ENCODE assay signal across 16 cellular contexts in genomic region chr1:19421365-19421764, GRCh38.
A peak's percentile ranks its signal among the peaks of the same experiment; 100 is the strongest.
DNase-seq lines count a peak whose midpoint lies in the region; ATAC-seq and TF ChIP-seq lines count a peak whose summit lies in the region.
"Had no signal": no experiment of that assay in that cellular context is flagged by ENCODE, and none has a peak within 500 bp of the region (broad histone marks: within the 10 kb centered on the region; RNA-seq: fewer than 3 reads in every experiment).

No MANE protein-coding gene starts in this region.

- H3K27ac ChIP-seq in lower lobe of right lung (peak overlapping the region; percentile 18), stomach (peak overlapping the region in 4 of 5 donors; percentile 5 to 90 (median 86)), hepatocyte (no peak overlapping the region)
- H3K27ac ChIP-seq: A549, epithelial cell of prostate had no signal

- H4K20me1 ChIP-seq in hepatocyte (ENCODE audit: insufficient read depth, poor library complexity, severe bottlenecking): peaks cover 46% of the 10 kb centered on the region

- peaks cover 93% of the 10 kb centered on the region for H3K79me2 ChIP-seq in hepatocyte

- H2AFZ ChIP-seq in hepatocyte: no peak overlapping the region

- 44 to 71% (median 65%) methylated on average over 4 of the region's 4 CpGs for WGBS in stomach, 5 donors
- 86% methylated on average over 4 of the region's 4 CpGs for WGBS in hepatocyte (ENCODE audit: low lambda C conversion rate, missing lambda C conversion rate)

- H3K9me3 Mint-ChIP-seq in activated T-cell treated with anti-CD3 and anti-CD28 coated beads, Interleukin-2, amount 50 U/mL, for 72 hours: no peaks in the 10 kb centered on the region
- no peaks in the 10 kb centered on the region for H3K9me3 Mint-ChIP-seq in activated T-cell treated with anti-CD3 and anti-CD28 coated beads, Interleukin-2, amount 50 U/mL, for 4 hours
- H3K9me3 Mint-ChIP-seq in activated T-helper 2 cell treated with anti-CD3 and anti-CD28 coated beads, Interferon-gamma antibody, Interleukin-2, Interleukin-4, amounts not matched to agents 10 μg/mL and 5 μg/mL and 100 μg/mL, durations not matched to agents 14 hours and 24 hours and 36 hours: no peaks in the 10 kb centered on the region

- peak overlapping the region; percentile 83 for H3K27ac Mint-ChIP-seq in activated T-cell treated with anti-CD3 and anti-CD28 coated beads, Interleukin-2, amount 50 U/mL, for 72 hours
- peak overlapping the region; percentile 18 for H3K27ac Mint-ChIP-seq in activated T-helper 2 cell treated with anti-CD3 and anti-CD28 coated beads, Interferon-gamma antibody, Interleukin-2, Interleukin-4, amounts not matched to agents 10 μg/mL and 5 μg/mL and 100 μg/mL, durations not matched to agents 14 hours and 24 hours and 36 hours

- no peaks in the 10 kb centered on the region for H3K27me3 Mint-ChIP-seq in activated T-cell treated with anti-CD3 and anti-CD28 coated beads, Interleukin-2, amount 50 U/mL, for 72 hours (ENCODE audit: low read depth)
- H3K27me3 Mint-ChIP-seq in activated T-cell treated with anti-CD3 and anti-CD28 coated beads, Interleukin-2, amount 50 U/mL, for 4 hours (ENCODE audit: low read depth): no peaks in the 10 kb centered on the region
- no peaks in the 10 kb centered on the region for H3K27me3 Mint-ChIP-seq in activated T-helper 2 cell treated with anti-CD3 and anti-CD28 coated beads, Interferon-gamma antibody, Interleukin-2, Interleukin-4, amounts not matched to agents 10 μg/mL and 5 μg/mL and 100 μg/mL, durations not matched to agents 14 hours and 24 hours and 36 hours (ENCODE audit: low read depth)

- TF ChIP-seq CTCF in lower lobe of right lung (IDR thresholded peaks at IDR 0.05) (no peak), stomach (IDR thresholded peaks at IDR 0.05) (no peak), hepatocyte (IDR thresholded peaks at IDR 0.05; ENCODE audit: poor library complexity) (no peak)

- H3K9me2 ChIP-seq in hepatocyte (replicated peaks; ENCODE audit: insufficient read depth): no peaks in the 10 kb centered on the region

- no peak overlapping the region for H3K4me3 Mint-ChIP-seq in activated T-cell treated with anti-CD3 and anti-CD28 coated beads, Interleukin-2, amount 50 U/mL, for 72 hours
- H3K4me3 Mint-ChIP-seq in activated T-cell treated with anti-CD3 and anti-CD28 coated beads, Interleukin-2, amount 50 U/mL, for 4 hours: no peak overlapping the region
- no peak overlapping the region for H3K4me3 Mint-ChIP-seq in activated T-helper 2 cell treated with anti-CD3 and anti-CD28 coated beads, Interferon-gamma antibody, Interleukin-2, Interleukin-4, amounts not matched to agents 10 μg/mL and 5 μg/mL and 100 μg/mL, durations not matched to agents 14 hours and 24 hours and 36 hours (ENCODE audit: low read depth)

- H3K27me3 ChIP-seq in lower lobe of right lung (ENCODE audit: low read depth) (no peaks in the 10 kb centered on the region), stomach (no peaks in the 10 kb centered on the region), hepatocyte (no peaks in the 10 kb centered on the region)
- H3K27me3 ChIP-seq: heart left ventricle had no signal

- intact Hi-C loops in activated T-helper 2 cell treated with anti-CD3 and anti-CD28 coated beads, Interferon-gamma antibody, Interleukin-2, Interleukin-4, amounts not matched to agents 10 μg/mL and 5 μg/mL and 100 μg/mL, durations not matched to agents 14 hours and 24 hours and 36 hours (cut with micrococcal nuclease): no loop called here
- intact Hi-C loops in lower lobe of right lung (cut with DNase I): no loop called here
- intact Hi-C loops in stomach (cut with DNase I; ENCODE audit: low total_unique reads): no loop called here

- H3K4me2 ChIP-seq in hepatocyte: no peak overlapping the region
- H3K4me2 ChIP-seq: A549 had no signal

- peaks cover 3 to 13% of the 10 kb centered on the region in 2 donors for H3K36me3 Mint-ChIP-seq in activated T-cell treated with anti-CD3 and anti-CD28 coated beads, Interleukin-2, amount 50 U/mL, for 72 hours (ENCODE audit: insufficient read depth in 2 of 2)
- peaks cover 23% of the 10 kb centered on the region for H3K36me3 Mint-ChIP-seq in activated T-cell treated with anti-CD3 and anti-CD28 coated beads, Interleukin-2, amount 50 U/mL, for 4 hours (ENCODE audit: insufficient read depth)
- peaks cover 28% of the 10 kb centered on the region for H3K36me3 Mint-ChIP-seq in activated T-helper 2 cell treated with anti-CD3 and anti-CD28 coated beads, Interferon-gamma antibody, Interleukin-2, Interleukin-4, amounts not matched to agents 10 μg/mL and 5 μg/mL and 100 μg/mL, durations not matched to agents 14 hours and 24 hours and 36 hours (ENCODE audit: low read depth)

- ATAC-seq in activated T-cell treated with anti-CD3 and anti-CD28 coated beads, Interleukin-2, amount 50 U/mL, for 72 hours (replicated peaks in 1 of 2): no peak
- no peak for ATAC-seq in activated T-cell treated with anti-CD3 and anti-CD28 coated beads, Interleukin-2, amount 50 U/mL, for 4 hours
- ATAC-seq in lower lobe of right lung: no peak
- ATAC-seq: A549, heart left ventricle had no signal

- no peaks in the 10 kb centered on the region for H3K9me3 ChIP-seq in lower lobe of right lung
- H3K9me3 ChIP-seq in stomach: no peaks in the 10 kb centered on the region
- no peaks in the 10 kb centered on the region for H3K9me3 ChIP-seq in hepatocyte (ENCODE audit: low read depth)
- H3K9me3 ChIP-seq: A549, heart left ventricle had no signal

- TF ChIP-seq POLR2A in stomach (IDR thresholded peaks at IDR 0.05): no peak

- H3K4me1 Mint-ChIP-seq in activated T-cell treated with anti-CD3 and anti-CD28 coated beads, Interleukin-2, amount 50 U/mL, for 72 hours (ENCODE audit: low read depth): peaks cover 75% of the 10 kb centered on the region
- peaks cover 73% of the 10 kb centered on the region for H3K4me1 Mint-ChIP-seq in activated T-cell treated with anti-CD3 and anti-CD28 coated beads, Interleukin-2, amount 50 U/mL, for 4 hours (ENCODE audit: low read depth)
- H3K4me1 Mint-ChIP-seq in activated T-helper 2 cell treated with anti-CD3 and anti-CD28 coated beads, Interferon-gamma antibody, Interleukin-2, Interleukin-4, amounts not matched to agents 10 μg/mL and 5 μg/mL and 100 μg/mL, durations not matched to agents 14 hours and 24 hours and 36 hours (ENCODE audit: low read depth): peaks cover 32% of the 10 kb centered on the region

- H3K4me1 ChIP-seq in lower lobe of right lung (peaks cover 93% of the 10 kb centered on the region), stomach (peaks cover 60 to 98% (median 81%) of the 10 kb centered on the region in 4 donors), hepatocyte (ENCODE audit: insufficient read depth) (peaks cover 22% of the 10 kb centered on the region)

- H3K36me3 ChIP-seq in lower lobe of right lung: peaks cover 26% of the 10 kb centered on the region
- peaks cover 17 to 32% (median 20%) of the 10 kb centered on the region in 4 donors for H3K36me3 ChIP-seq in stomach
- no peaks in the 10 kb centered on the region for H3K36me3 ChIP-seq in hepatocyte (replicated peaks; ENCODE audit: insufficient read depth, low read depth)

- DNase-seq in activated T-cell treated with anti-CD3 and anti-CD28 coated beads, Interleukin-2, amount 50 U/mL, for 72 hours: no peak
- DNase-seq in activated T-cell treated with anti-CD3 and anti-CD28 coated beads, Interleukin-2, amount 50 U/mL, for 4 hours: no peak
- no peak for DNase-seq in activated T-helper 2 cell treated with anti-CD3 and anti-CD28 coated beads, Interferon-gamma antibody, Interleukin-2, Interleukin-4, amounts not matched to agents 10 μg/mL and 5 μg/mL and 100 μg/mL, durations not matched to agents 14 hours and 24 hours and 36 hours (ENCODE audit: low spot score)
- DNase-seq in lower lobe of right lung: no peak
- DNase-seq in stomach: no peak
- no peak for DNase-seq in hepatocyte (ENCODE audit: low spot score)
- DNase-seq in DMS53 treated with DMSO at 0.1 percent for 48 hours (lab: John Stamatoyannopoulos, UW; ENCODE audit: unreplicated experiment): no peak
- no peak for DNase-seq in DMS 273 (lab: John Stamatoyannopoulos, UW; ENCODE audit: unreplicated experiment)
- DNase-seq: GOT3; heart left ventricle; kidney glomerular epithelial cell; NCI-H2171; retina; stimulated activated CD4-positive, alpha-beta T cell treated with anti-CD3 and anti-CD28 coated beads, Interleukin-4, amount 100 ng/mL, for 24 hours had no signal

- TF ChIP-seq EP300 in stomach (IDR thresholded peaks at IDR 0.05): no peak

- H3K4me3 ChIP-seq in lower lobe of right lung (no peak overlapping the region), stomach (no peak overlapping the region), hepatocyte (no peak overlapping the region)
- H3K4me3 ChIP-seq: A549, heart left ventricle had no signal
